Comparison of ENCODE assay signal across 8 cellular contexts in genomic region chr1:160078392-160079195, GRCh38. TPM values are rescaled to one million over a fixed set of nuclear protein-coding genes. Genes with fewer than 3 reads are reported as not detected.
A peak's percentile ranks its signal among the peaks of the same experiment; 100 is the strongest.
DNase-seq lines count a peak whose midpoint lies in the region; ATAC-seq and TF ChIP-seq lines count a peak whose summit lies in the region.

No MANE protein-coding gene starts in this region.

- TF ChIP-seq CTCF in AG04450 (IDR thresholded peaks at IDR 0.05; ENCODE audit: low read depth, low read length), result peak; percentile 65
- TF ChIP-seq CTCF in HL-60 (IDR thresholded peaks at IDR 0.05; ENCODE audit: insufficient read depth, low read length), result peak; percentile 62
- peak; percentile 82 for TF ChIP-seq CTCF in astrocyte of the spinal cord (IDR thresholded peaks at IDR 0.05; ENCODE audit: low read depth, low read length)

- no peak overlapping the region for H3K4me3 Mint-ChIP-seq in T-helper 17 cell

- CTCF ChIA-PET in AG04450 (lab: Charles Lee), result interaction anchor here (0.6 to 6.7 kb wide), 22 partner anchors 8 to 941 kb away, joined by 3 to 57 read pairs (median 4); partner anchors contain the start of gene KCNJ10

- H3K36me3 Mint-ChIP-seq in T-helper 17 cell (ENCODE audit: low read depth), result peaks cover 16% of the 10 kb centered on the region

- no peak overlapping the region for H3K27ac Mint-ChIP-seq in T-helper 17 cell

- peaks cover 61% of the 10 kb centered on the region for H3K27me3 ChIP-seq in AG04450 (ENCODE audit: control insufficient read depth, insufficient read depth, low read length)
- H3K27me3 ChIP-seq in HL-60 (ENCODE audit: insufficient read depth, poor library complexity, severe bottlenecking), result peaks cover 20% of the 10 kb centered on the region

- H3K4me1 Mint-ChIP-seq in T-helper 17 cell, result peaks cover 4% of the 10 kb centered on the region

- ATAC-seq in GM18502 (IDR thresholded peaks at IDR 0.05; ENCODE audit: poor library complexity, unreplicated experiment) (peak; percentile 70), T-helper 17 cell (peak; percentile 92)

- H3K27ac ChIP-seq in AG04450 (ENCODE audit: low read depth, low read length) (no peak overlapping the region), HL-60 (replicated peaks) (no peak overlapping the region)

- H3K9me3 ChIP-seq in AG04450 (ENCODE audit: control insufficient read depth, insufficient read depth, low read length) (no peaks in the 10 kb centered on the region), T-helper 17 cell (ENCODE audit: control insufficient read depth, low read length, poor library complexity, severe bottlenecking) (no peaks in the 10 kb centered on the region)

- in situ Hi-C loops in astrocyte of the spinal cord (cut with HindIII; ENCODE audit: low sequenced_read_pairs), result no loop called here

- DNase-seq in AG04450 (ENCODE audit: low read depth, low spot score), result no peak
- peak in 1 of 2 experiments; percentile 54 for DNase-seq in HL-60 (ENCODE audit: low read depth in 1 of 2, low spot score in 1 of 2)
- DNase-seq in T-helper 17 cell, result peak in 2 of 3 donors; percentile 37 to 48
- no peak for DNase-seq in astrocyte of the spinal cord (ENCODE audit: low read depth, low spot score)
- DNase-seq in left kidney (ENCODE audit: low read depth, low spot score), result peak; percentile 62
- DNase-seq in stimulated activated CD8-positive, alpha-beta memory T cell treated with anti-CD3 and anti-CD28 coated beads, Interleukin-4, amount 100 ng/mL, for 24 hours (ENCODE audit: low read depth), result peak; percentile 40
- no peak for DNase-seq in middle frontal gyrus (ENCODE audit: extremely low spot score, low spot score)

- peaks cover 86% of the 10 kb centered on the region for H3K27me3 Mint-ChIP-seq in T-helper 17 cell

- POLR2A ChIA-PET in AG04450 (lab: Yijun Ruan, JAX), result no interaction called here

- H3K4me3 ChIP-seq in AG04450 (ENCODE audit: low read depth, low read length) (no peak overlapping the region), HL-60 (replicated peaks; ENCODE audit: insufficient read depth, low read length) (no peak overlapping the region), astrocyte of the spinal cord (ENCODE audit: low read depth, low read length) (no peak overlapping the region)

RNA-seq across cellular contexts. Expression of gene KCNJ9, which starts 2.7 kb away (rescaled TPM):
- polyA plus RNA-seq in AG04450 (2011; rRNA removed), result not detected in 2 replicates
- polyA minus RNA-seq in AG04450 (2011; rRNA and poly(A)+ RNA removed), result not detected in 2 replicates
- total RNA-seq in T-helper 17 cell, result not detected

RNA-seq across cellular contexts. Expression of gene KCNJ10, which starts 8.6 kb away (rescaled TPM):
- polyA plus RNA-seq in AG04450 (2011; rRNA removed), result not detected in 2 replicates
- not detected in 2 replicates for polyA minus RNA-seq in AG04450 (2011; rRNA and poly(A)+ RNA removed)
- not detected for total RNA-seq in T-helper 17 cell

RNA-seq across cellular contexts. Expression of gene IGSF8, which starts 19.8 kb away (rescaled TPM):
- 12.7 and 18.8 TPM in 2 replicates for polyA plus RNA-seq in AG04450 (2011; rRNA removed)
- polyA minus RNA-seq in AG04450 (2011; rRNA and poly(A)+ RNA removed), result 7.3 and 13.1 TPM in 2 replicates
- 10 to 100 TPM; 29.3 to 36.8 TPM for total RNA-seq in T-helper 17 cell

RNA-seq across cellular contexts. Expression of gene ATP1A2, which starts 37.0 kb away (rescaled TPM):
- polyA plus RNA-seq in AG04450 (2011; rRNA removed), result 6.2 and 6.5 TPM in 2 replicates
- 9.6 and 14.6 TPM in 2 replicates for polyA minus RNA-seq in AG04450 (2011; rRNA and poly(A)+ RNA removed)
- not detected for total RNA-seq in T-helper 17 cell

RNA-seq across cellular contexts. Expression of gene PIGM, which starts 46.8 kb away (rescaled TPM):
- polyA plus RNA-seq in AG04450 (2011; rRNA removed), result 5.1 and 6.6 TPM in 2 replicates
- polyA minus RNA-seq in AG04450 (2011; rRNA and poly(A)+ RNA removed), result 2.6 and 3.4 TPM in 2 replicates
- total RNA-seq in T-helper 17 cell, result 1 to 10 TPM; 2.7 to 3.0 TPM

Comparison
In these comparisons a context has a peak if more than half of its experiments do, and no peak if none do; other contexts are left out.
1. DNase-seq: peak in T-helper 17 cell (2 of 3), left kidney (single experiment) and stimulated activated CD8-positive, alpha-beta memory T cell treated with anti-CD3 and anti-CD28 coated beads, Interleukin-4, amount 100 ng/mL, for 24 hours (single experiment); none in AG04450 (single experiment), astrocyte of the spinal cord (single experiment) and middle frontal gyrus (single experiment).
2. Peak in every context shown above with its lines, with median percentiles within 50 percentile points of each other: CTCF ChIP-seq.